Comparison of ENCODE assay signal across 21 cellular contexts in genomic region chr13:53545340-53545941, GRCh38.
"Had no signal": no experiment of that assay in that cellular context is flagged by ENCODE, and none has a peak within 500 bp of the region (broad histone marks: within the 10 kb centered on the region; RNA-seq: fewer than 3 reads in every experiment).

No MANE protein-coding gene starts in this region.

- H3K27me3 ChIP-seq: foreskin keratinocyte had no signal

- H3K4me1 Mint-ChIP-seq: naive thymus-derived CD4-positive, alpha-beta T cell; neural crest cell; stimulated activated naive B cell treated with anti-CD40 and anti-IgM and Interleukin-4, amounts not matched to agents 10 μg/mL and 1 μg/mL and 100 μg/mL, for 72 hours had no signal

- FAIRE-seq: keratinocyte, small intestine had no signal

- ATAC-seq: foreskin keratinocyte; left lobe of liver; lower lobe of right lung; naive thymus-derived CD4-positive, alpha-beta T cell; sciatic nerve; stimulated activated naive B cell treated with anti-CD40 and anti-IgM and Interleukin-4, amounts not matched to agents 10 μg/mL and 1 μg/mL and 100 μg/mL, for 72 hours had no signal

- H3K4me1 ChIP-seq: foreskin keratinocyte, lower lobe of right lung had no signal

- H3K4me3 ChIP-seq: lower lobe of right lung, thoracic aorta had no signal

- H3K27me3 Mint-ChIP-seq: activated CD4-positive, alpha-beta memory T cell treated with anti-CD3 and anti-CD28 coated beads for 36 hours; naive thymus-derived CD4-positive, alpha-beta T cell; stimulated activated naive B cell treated with anti-CD40 and anti-IgM and Interleukin-4, amounts not matched to agents 10 μg/mL and 1 μg/mL and 100 μg/mL, for 72 hours had no signal

- DNase-seq: activated CD4-positive, alpha-beta memory T cell treated with anti-CD3 and anti-CD28 coated beads for 36 hours; activated CD4-positive, alpha-beta T cell treated with anti-CD3 and anti-CD28 coated beads for 4 hours; activated CD4-positive, CD25-positive, alpha-beta regulatory T cell; activated naive CD4-positive, alpha-beta T cell treated with anti-CD3 and anti-CD28 coated beads for 36 hours; activated T-cell treated with anti-CD3 and anti-CD28 coated beads, Interleukin-2, amount 50 U/mL, for 48 hours; amygdala; dermis blood vessel endothelial cell; effector CD8-positive, alpha-beta T cell; foreskin keratinocyte; lower lobe of right lung; naive thymus-derived CD4-positive, alpha-beta T cell; small intestine; stimulated activated CD4-positive, alpha-beta T cell treated with anti-CD3 and anti-CD28 coated beads, Interleukin-2, amount 100 ng/mL, for 24 hours; stimulated activated naive B cell treated with anti-CD40 and anti-IgM and Interleukin-4, amounts not matched to agents 10 μg/mL and 1 μg/mL and 100 μg/mL, for 72 hours; T1000 had no signal

- H3K27ac ChIP-seq: foreskin keratinocyte, lower lobe of right lung, thoracic aorta had no signal

- H3K27ac Mint-ChIP-seq: activated CD4-positive, alpha-beta memory T cell treated with anti-CD3 and anti-CD28 coated beads for 36 hours; activated naive CD4-positive, alpha-beta T cell treated with anti-CD3 and anti-CD28 coated beads for 36 hours; naive thymus-derived CD4-positive, alpha-beta T cell; stimulated activated naive B cell treated with anti-CD40 and anti-IgM and Interleukin-4, amounts not matched to agents 10 μg/mL and 1 μg/mL and 100 μg/mL, for 72 hours; T-helper 1 cell treated with Interleukin-12 subunit alpha and Interleukin-12 subunit beta and Interleukin-4 antibody, amounts not matched to agents 30 μg/mL and 1 μg/mL, for 36 hours had no signal

- H3K9me3 ChIP-seq: lower lobe of right lung, thoracic aorta had no signal

- H3K36me3 Mint-ChIP-seq: activated CD4-positive, alpha-beta memory T cell treated with anti-CD3 and anti-CD28 coated beads for 36 hours; naive thymus-derived CD4-positive, alpha-beta T cell; stimulated activated naive B cell treated with anti-CD40 and anti-IgM and Interleukin-4, amounts not matched to agents 10 μg/mL and 1 μg/mL and 100 μg/mL, for 72 hours had no signal

- H3K36me3 ChIP-seq: lower lobe of right lung, thoracic aorta had no signal

- H3K4me3 Mint-ChIP-seq: activated CD4-positive, alpha-beta memory T cell treated with anti-CD3 and anti-CD28 coated beads for 36 hours; activated naive CD4-positive, alpha-beta T cell treated with anti-CD3 and anti-CD28 coated beads for 36 hours; naive thymus-derived CD4-positive, alpha-beta T cell; neural crest cell; stimulated activated naive B cell treated with anti-CD40 and anti-IgM and Interleukin-4, amounts not matched to agents 10 μg/mL and 1 μg/mL and 100 μg/mL, for 72 hours; T-helper 1 cell treated with Interleukin-12 subunit alpha and Interleukin-12 subunit beta and Interleukin-4 antibody, amounts not matched to agents 30 μg/mL and 1 μg/mL, for 36 hours had no signal
